8 cellular contexts compared by ENCODE assay signal in genomic region chr16:30032083-30032819, GRCh38. TPM values are rescaled to one million over a fixed set of nuclear protein-coding genes. Genes with fewer than 3 reads are reported as not detected.
DNase-seq lines count a peak whose midpoint lies in the region; ATAC-seq and TF ChIP-seq lines count a peak whose summit lies in the region.

No MANE protein-coding gene starts in this region.

- DNase-seq in AG20443 (ENCODE audit: low spot score) (peak; percentile 79), H4 (ENCODE audit: low spot score) (peak; percentile 60), NCI-H446 (lab: John Stamatoyannopoulos, UW) (peak; percentile 74 to 87), cerebellar cortex (ENCODE audit: low spot score) (peak; percentile 90)
- peak; percentile 19 to 37 (median 28) for DNase-seq in activated CD4-positive, CD25-positive, alpha-beta regulatory T cell (lab: John Stamatoyannopoulos, UW)
- DNase-seq in stimulated activated effector memory CD8-positive, alpha-beta T cell treated with anti-CD3 and anti-CD28 coated beads, Interleukin-12 subunit alpha, Interleukin-12 subunit beta, amount 100 ng/mL, for 72 hours (ENCODE audit: low spot score in 2 of 2) = peak; percentile 59 to 81

- no peaks in the 10 kb centered on the region for H3K36me3 ChIP-seq in liver (ENCODE audit: control insufficient read depth in 4 of 4, insufficient read depth in 3 of 4, low read depth in 1 of 4, low read length in 3 of 4)

- TF ChIP-seq CTCF in liver (IDR thresholded peaks at IDR 0.05; ENCODE audit: low read depth, low read length, missing input control) = peak; percentile 62

- H3K4me1 ChIP-seq in liver (ENCODE audit: control insufficient read depth in 4 of 4, insufficient read depth in 4 of 4, low read length in 3 of 4) = no peaks in the 10 kb centered on the region

- peak; percentile 54 for ATAC-seq in stimulated activated effector memory CD8-positive, alpha-beta T cell treated with anti-CD3 and anti-CD28 coated beads, Interleukin-12 subunit alpha, Interleukin-12 subunit beta, amount 100 ng/mL, for 72 hours
- ATAC-seq in HG03457 (IDR thresholded peaks at IDR 0.05; ENCODE audit: unreplicated experiment) = no peak

- peaks cover 0 to 3% (median under 1%) of the 10 kb centered on the region in 4 donors for H3K27me3 ChIP-seq in liver (ENCODE audit: control insufficient read depth in 4 of 4, insufficient read depth in 4 of 4, low read length in 3 of 4)

- H3K27ac ChIP-seq in liver (ENCODE audit: low read depth in 1 of 2, low read length in 2 of 2) = no peak overlapping the region

- H3K4me3 Mint-ChIP-seq in stimulated activated effector memory CD8-positive, alpha-beta T cell treated with anti-CD3 and anti-CD28 coated beads, Interleukin-12 subunit alpha, Interleukin-12 subunit beta, amount 100 ng/mL, for 72 hours = peak overlapping the region; percentile 46

- peaks cover 6% of the 10 kb centered on the region for H3K36me3 Mint-ChIP-seq in stimulated activated effector memory CD8-positive, alpha-beta T cell treated with anti-CD3 and anti-CD28 coated beads, Interleukin-12 subunit alpha, Interleukin-12 subunit beta, amount 100 ng/mL, for 72 hours

- no peak overlapping the region for H3K4me3 ChIP-seq in liver (ENCODE audit: low read depth in 1 of 3, low read length in 3 of 3)

- H3K9me3 Mint-ChIP-seq in stimulated activated effector memory CD8-positive, alpha-beta T cell treated with anti-CD3 and anti-CD28 coated beads, Interleukin-12 subunit alpha, Interleukin-12 subunit beta, amount 100 ng/mL, for 72 hours = no peaks in the 10 kb centered on the region

- no peaks in the 10 kb centered on the region for H3K9me3 ChIP-seq in liver (ENCODE audit: control insufficient read depth in 4 of 4, low read length in 3 of 4)

- H3K9ac ChIP-seq in liver (ENCODE audit: low read depth in 1 of 2, low read length in 2 of 2) = no peak overlapping the region

- peak; percentile 64 to 73 for TF ChIP-seq RAD21 in liver (IDR thresholded peaks at IDR 0.05)

- H3K4me1 Mint-ChIP-seq in stimulated activated effector memory CD8-positive, alpha-beta T cell treated with anti-CD3 and anti-CD28 coated beads, Interleukin-12 subunit alpha, Interleukin-12 subunit beta, amount 100 ng/mL, for 72 hours = peaks cover 30% of the 10 kb centered on the region

- WGBS in liver = 25% methylated on average over 12 of the region's 12 CpGs

- no peak overlapping the region for H3K27ac Mint-ChIP-seq in stimulated activated effector memory CD8-positive, alpha-beta T cell treated with anti-CD3 and anti-CD28 coated beads, Interleukin-12 subunit alpha, Interleukin-12 subunit beta, amount 100 ng/mL, for 72 hours

TF ChIP-seq in liver, 16 proteins besides CTCF, POLR2A, EP300 and RAD21:
- TF ChIP-seq RXRA (IDR thresholded peaks at IDR 0.05) = no peak
- no peak for TF ChIP-seq REST (IDR thresholded peaks at IDR 0.05)
- no peak for TF ChIP-seq TAF1 (conservative IDR thresholded peaks at IDR 0.05)
- peak in 1 of 2 donors; percentile 21 for TF ChIP-seq HNF4A (conservative IDR thresholded peaks at IDR 0.05)

RNA-seq across cellular contexts. Expression of gene TLCD3B, which starts 1.2 kb away (rescaled TPM):
- total RNA-seq in H4 (2014; rRNA removed; shearing (Covaris generic)) = 0.04 TPM in 1 of 2 replicates, not detected in the other
- under 1 TPM in 1 of 2 donors, not detected in 1; 0.65 TPM for total RNA-seq in liver
- under 1 TPM in 1 of 2 donors, not detected in 1; 0.05 TPM for polyA plus RNA-seq in liver

RNA-seq across cellular contexts. Expression of gene C16orf92, which starts 9.3 kb away (rescaled TPM):
- not detected in 2 replicates for total RNA-seq in H4 (2014; rRNA removed; shearing (Covaris generic))
- not detected for total RNA-seq in liver
- not detected for polyA plus RNA-seq in liver

RNA-seq across cellular contexts. Expression of gene DOC2A, which starts 21.4 kb away (rescaled TPM):
- total RNA-seq in H4 (2014; rRNA removed; shearing (Covaris generic)) = 0.12 TPM in 1 of 2 replicates, not detected in the other
- under 1 TPM in 1 of 2 donors, not detected in 1; 0.17 TPM for total RNA-seq in liver
- polyA plus RNA-seq in liver = under 1 TPM; 0.09 to 0.22 TPM

RNA-seq across cellular contexts. Expression of gene ALDOA, which starts 33.3 kb away (rescaled TPM):
- total RNA-seq in H4 (2014; rRNA removed; shearing (Covaris generic)) = 1,896 and 1,920 TPM in 2 replicates
- total RNA-seq in liver = 10 to 100 TPM; 96.8 to 99.3 TPM
- polyA plus RNA-seq in liver = 100 to 1,000 TPM; 142 to 251 TPM

RNA-seq across cellular contexts. Expression of gene INO80E, which starts 36.2 kb away (rescaled TPM):
- total RNA-seq in H4 (2014; rRNA removed; shearing (Covaris generic)) = 85.3 and 87.1 TPM in 2 replicates
- total RNA-seq in liver = 10 to 100 TPM; 11.7 to 24.8 TPM
- polyA plus RNA-seq in liver = 10 to 100 TPM in 1 of 2 donors, 1 to 10 TPM in 1; 8.0 to 22.8 TPM

Comparison
In these comparisons a context has a peak if more than half of its experiments do, and no peak if none do; other contexts are left out.
1. DNase-seq: peak in every context shown above with its lines; median percentile 90 in cerebellar cortex; 80 in NCI-H446; 79 in AG20443; 70 in stimulated activated effector memory CD8-positive, alpha-beta T cell treated with anti-CD3 and anti-CD28 coated beads, Interleukin-12 subunit alpha, Interleukin-12 subunit beta, amount 100 ng/mL, for 72 hours; 60 in H4; 28 in activated CD4-positive, CD25-positive, alpha-beta regulatory T cell.